Comparison of ENCODE assay signal across 36 cellular contexts in the genomic region with DNA sequence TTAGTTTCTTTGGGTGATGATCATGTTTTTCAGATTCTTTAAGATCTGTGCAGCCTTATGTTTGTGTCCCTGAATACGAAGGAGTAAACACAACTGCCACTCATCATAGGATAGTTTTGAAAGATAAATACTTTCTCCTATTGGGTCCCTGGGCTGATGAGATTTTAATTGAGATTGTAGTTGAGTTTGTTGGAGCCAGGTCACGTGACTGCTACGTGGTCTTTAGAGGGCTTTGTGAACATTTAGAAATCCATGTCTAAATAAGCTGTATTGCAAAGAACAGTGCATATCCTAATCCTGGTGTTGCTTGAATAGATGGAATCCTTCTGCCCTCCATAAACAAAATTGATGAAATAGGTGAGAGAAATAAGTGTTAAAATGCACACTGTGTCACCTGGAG. TPM values are rescaled to one million over a fixed set of nuclear protein-coding genes. Genes with fewer than 3 reads are reported as not detected.
"Had no signal": no experiment of that assay in that cellular context is flagged by ENCODE, and none has a peak within 500 bp of the region (broad histone marks: within the 10 kb centered on the region; RNA-seq: fewer than 3 reads in every experiment).

No MANE protein-coding gene starts in this region.

- H3K9ac ChIP-seq: neural progenitor cell, parathyroid adenoma had no signal

- H3K79me2 ChIP-seq: parathyroid adenoma had no signal

- ATAC-seq: natural killer cell; psoas muscle; right cardiac atrium; sciatic nerve; stimulated activated memory B cell treated with anti-CD40 and anti-IgM and Interleukin-4, amounts not matched to agents 10 μg/mL and 1 μg/mL and 100 μg/mL, for 72 hours; stimulated activated naive CD8-positive, alpha-beta T cell treated with anti-CD3 and anti-CD28 coated beads, Interleukin-15, amount 100 ng/mL, for 72 hours; stimulated activated naive CD8-positive, alpha-beta T cell treated with anti-CD3 and anti-CD28 coated beads, Interleukin-15, Interleukin-2, amounts not matched to agents 100 U/mL and 50 U/mL, for 24 hours; upper lobe of right lung had no signal

- H3K36me3 Mint-ChIP-seq: neural progenitor cell; stimulated activated memory B cell treated with anti-CD40 and anti-IgM and Interleukin-4, amounts not matched to agents 10 μg/mL and 1 μg/mL and 100 μg/mL, for 72 hours; type B pancreatic cell had no signal

- H3K36me3 ChIP-seq: neural progenitor cell, ovary, spleen, suprapubic skin, tibial artery, transverse colon, upper lobe of right lung, uterus had no signal

- H3K4me1 Mint-ChIP-seq: natural killer cell; nephron; neural progenitor cell; stimulated activated memory B cell treated with anti-CD40 and anti-IgM and Interleukin-4, amounts not matched to agents 10 μg/mL and 1 μg/mL and 100 μg/mL, for 72 hours; stimulated activated naive CD8-positive, alpha-beta T cell treated with anti-CD3 and anti-CD28 coated beads, Interleukin-15, amount 100 ng/mL, for 72 hours had no signal

- H3K9me3 ChIP-seq: ovary, psoas muscle, testis, transverse colon, upper lobe of right lung, uterus had no signal

- H3K27me3 Mint-ChIP-seq: progenitor cell of endocrine pancreas; stimulated activated memory B cell treated with anti-CD40 and anti-IgM and Interleukin-4, amounts not matched to agents 10 μg/mL and 1 μg/mL and 100 μg/mL, for 72 hours; stimulated activated naive CD8-positive, alpha-beta T cell treated with anti-CD3 and anti-CD28 coated beads, Interleukin-15, amount 100 ng/mL, for 72 hours; type B pancreatic cell had no signal

- H3K4me3 Mint-ChIP-seq: natural killer cell; nephron; neural progenitor cell; stimulated activated memory B cell treated with anti-CD40 and anti-IgM and Interleukin-4, amounts not matched to agents 10 μg/mL and 1 μg/mL and 100 μg/mL, for 72 hours; stimulated activated naive CD8-positive, alpha-beta T cell treated with anti-CD3 and anti-CD28 coated beads, Interleukin-15, amount 100 ng/mL, for 72 hours; type B pancreatic cell had no signal

- H3K27me3 ChIP-seq: neural progenitor cell, ovary, spleen, suprapubic skin, testis, tibial artery, transverse colon, upper lobe of right lung, uterus had no signal

- H2AFZ ChIP-seq: neural progenitor cell, parathyroid adenoma had no signal

- H3K4me1 ChIP-seq: neural progenitor cell, parathyroid adenoma, psoas muscle, spleen, suprapubic skin, testis, tibial artery, transverse colon, upper lobe of right lung, uterus had no signal

- H3K4me2 ChIP-seq: neural progenitor cell, smooth muscle cell had no signal

- DNase-seq: natural killer cell; occipital lobe; ovary; posterior cingulate gyrus; psoas muscle; right cardiac atrium; spleen; stimulated activated CD4-positive, alpha-beta T cell treated with anti-CD3 and anti-CD28 coated beads, Interleukin-12 subunit alpha, Interleukin-12 subunit beta, amount 100 ng/mL, for 4 hours; stimulated activated CD4-positive, alpha-beta T cell treated with anti-CD3 and anti-CD28 coated beads, Interleukin-1b, Interleukin-23, amount 100 ng/mL, for 48 hours; stimulated activated CD4-positive, alpha-beta T cell treated with anti-CD3 and anti-CD28 coated beads, Interleukin-4, amount 100 ng/mL, for 1 hour; stimulated activated CD4-positive, alpha-beta T cell treated with anti-CD3 and anti-CD28 coated beads, Interleukin-4, amount 100 ng/mL, for 4 hours; stimulated activated CD8-positive, alpha-beta memory T cell treated with anti-CD3 and anti-CD28 coated beads, Interleukin-4, amount 100 ng/mL, for 48 hours; stimulated activated naive CD4-positive, alpha-beta T cell; stimulated activated naive CD8-positive, alpha-beta T cell treated with anti-CD3 and anti-CD28 coated beads, Interleukin-15, amount 100 ng/mL, for 72 hours; stimulated activated naive CD8-positive, alpha-beta T cell treated with anti-CD3 and anti-CD28 coated beads, Interleukin-15, Interleukin-2, amounts not matched to agents 100 U/mL and 50 U/mL, for 24 hours; substantia nigra; testis; tibial artery; transverse colon; upper lobe of right lung; uterus had no signal

- H3K27ac ChIP-seq: neural progenitor cell, ovary, parathyroid adenoma, psoas muscle, skin epidermis, spleen, suprapubic skin, testis, tibial artery, transverse colon, upper lobe of right lung, uterus had no signal

- H3K4me3 ChIP-seq: neural progenitor cell, ovary, psoas muscle, skin epidermis, smooth muscle cell, spleen, suprapubic skin, testis, tibial artery, transverse colon, upper lobe of right lung, uterus had no signal

- H3K27ac Mint-ChIP-seq: natural killer cell; nephron; neural progenitor cell; progenitor cell of endocrine pancreas; stimulated activated memory B cell treated with anti-CD40 and anti-IgM and Interleukin-4, amounts not matched to agents 10 μg/mL and 1 μg/mL and 100 μg/mL, for 72 hours; stimulated activated naive CD8-positive, alpha-beta T cell treated with anti-CD3 and anti-CD28 coated beads, Interleukin-15, amount 100 ng/mL, for 72 hours; type B pancreatic cell had no signal

RNA-seq across cellular contexts. Expression of a gene that starts 17.4 kb away (rescaled TPM):
- total RNA-seq: natural killer cell, occipital lobe, osteoblast, ovary, progenitor cell of endocrine pancreas, psoas muscle, renal cortical epithelial cell, right cardiac atrium, sciatic nerve, smooth muscle cell, spleen, suprapubic skin, transverse colon, upper lobe of right lung, urinary bladder, uterus had no signal
- polyA plus RNA-seq: neural cell, ovary, psoas muscle, right cardiac atrium, smooth muscle cell, spleen, thymus, urinary bladder had no signal
